ENCODE assay signal across 1 cellular context in the genomic region with DNA sequence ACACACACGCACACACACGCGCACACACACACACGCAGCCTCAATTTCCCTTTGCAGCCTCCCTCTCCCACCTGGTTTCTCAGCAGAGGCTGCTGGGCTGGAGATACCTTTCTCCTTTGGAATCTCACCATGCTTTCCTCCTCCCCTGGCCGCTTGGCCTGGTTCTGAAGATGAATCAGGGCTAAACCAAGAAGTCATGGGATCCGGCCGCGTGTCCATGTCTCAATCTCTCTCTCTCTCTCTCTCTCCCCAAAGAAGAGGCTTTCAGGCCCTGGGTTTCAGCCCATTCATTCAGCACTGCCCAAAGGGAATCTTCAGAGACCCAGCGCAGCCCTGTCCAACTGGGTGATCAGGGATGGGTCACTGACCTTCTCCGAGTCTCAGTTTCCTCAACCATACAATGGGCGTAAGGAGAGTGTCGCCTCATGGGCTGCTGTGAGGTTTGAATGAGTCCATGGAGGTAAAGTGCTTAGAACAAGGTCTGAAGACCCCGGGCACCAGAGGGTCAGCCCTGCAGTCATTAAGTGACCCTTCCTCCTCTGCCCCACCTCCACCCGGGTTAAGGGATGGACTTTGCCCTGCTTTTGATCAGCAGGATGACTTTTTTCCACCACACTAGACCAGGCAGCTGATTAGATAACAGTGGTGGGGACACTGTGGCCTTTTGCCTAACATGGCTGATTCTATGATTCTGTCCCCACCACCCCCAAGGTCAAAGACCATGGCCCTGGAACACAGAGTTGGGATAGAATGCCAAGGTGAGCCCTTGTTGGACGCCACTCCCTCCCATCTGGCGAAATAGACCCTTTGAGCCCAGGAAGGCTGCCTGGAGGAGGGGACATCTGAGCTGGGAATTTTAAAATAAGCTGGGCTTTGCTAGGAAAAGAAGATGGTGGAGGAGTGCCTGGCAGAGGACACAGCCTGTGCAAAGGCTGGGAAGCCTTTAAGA.
TF ChIP-seq lines count a peak whose summit lies in the region.

No MANE protein-coding gene starts in this region.

TF ChIP-seq in HepG2, 621 proteins besides CTCF, POLR2A, EP300 and RAD21 (continued from another document and continues in another):
- TF ChIP-seq, protein P1, sequence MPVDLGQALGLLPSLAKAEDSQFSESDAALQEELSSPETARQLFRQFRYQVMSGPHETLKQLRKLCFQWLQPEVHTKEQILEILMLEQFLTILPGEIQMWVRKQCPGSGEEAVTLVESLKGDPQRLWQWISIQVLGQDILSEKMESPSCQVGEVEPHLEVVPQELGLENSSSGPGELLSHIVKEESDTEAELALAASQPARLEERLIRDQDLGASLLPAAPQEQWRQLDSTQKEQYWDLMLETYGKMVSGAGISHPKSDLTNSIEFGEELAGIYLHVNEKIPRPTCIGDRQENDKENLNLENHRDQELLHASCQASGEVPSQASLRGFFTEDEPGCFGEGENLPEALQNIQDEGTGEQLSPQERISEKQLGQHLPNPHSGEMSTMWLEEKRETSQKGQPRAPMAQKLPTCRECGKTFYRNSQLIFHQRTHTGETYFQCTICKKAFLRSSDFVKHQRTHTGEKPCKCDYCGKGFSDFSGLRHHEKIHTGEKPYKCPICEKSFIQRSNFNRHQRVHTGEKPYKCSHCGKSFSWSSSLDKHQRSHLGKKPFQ (CRISPR knock-in tag; IDR thresholded peaks at IDR 0.05; ENCODE audit: insufficient replicate concordance) = peak; percentile 76
- TF ChIP-seq ZNF713 (CRISPR knock-in tag; IDR thresholded peaks at IDR 0.05) (no peak), NFIC (IDR thresholded peaks at IDR 0.05; ENCODE audit: low read length) (peak; percentile 77), ZNF333 (CRISPR knock-in tag; IDR thresholded peaks at IDR 0.05; ENCODE audit: borderline replicate concordance) (no peak), ZFYVE20 (CRISPR knock-in tag; IDR thresholded peaks at IDR 0.05; ENCODE audit: borderline replicate concordance, low read depth) (no peak), HNRNPUL1 (IDR thresholded peaks at IDR 0.05; ENCODE audit: low read depth, low read length) (no peak), ZSCAN12 (CRISPR knock-in tag; IDR thresholded peaks at IDR 0.05) (no peak), HOXA5 (CRISPR knock-in tag; IDR thresholded peaks at IDR 0.05) (no peak), ZNF543 (CRISPR knock-in tag; IDR thresholded peaks at IDR 0.05) (peak; percentile 63; the same call in 1 of the 2 replicates), ZBTB42 (CRISPR knock-in tag; IDR thresholded peaks at IDR 0.05) (no peak), NRL (CRISPR knock-in tag; IDR thresholded peaks at IDR 0.05; ENCODE audit: borderline replicate concordance) (peak; percentile 61; the same call in 1 of the 2 replicates), ZEB1 (IDR thresholded peaks at IDR 0.05; ENCODE audit: insufficient replicate concordance, low read depth) (peak; percentile 85), DR1 (CRISPR knock-in tag; IDR thresholded peaks at IDR 0.05) (no peak), SP1 (IDR thresholded peaks at IDR 0.05) (no peak), SP1 (CRISPR knock-in tag; IDR thresholded peaks at IDR 0.05) (no peak), SNAPC2 (CRISPR knock-in tag; IDR thresholded peaks at IDR 0.05) (peak; percentile 54; the same call in 1 of the 2 replicates), NR2F1 (CRISPR knock-in tag; IDR thresholded peaks at IDR 0.05) (peak; percentile 90 to 94), SIX1 (CRISPR knock-in tag; IDR thresholded peaks at IDR 0.05; ENCODE audit: borderline replicate concordance) (peak; percentile 57; the same call in 1 of the 2 replicates), MED8 (CRISPR knock-in tag; IDR thresholded peaks at IDR 0.05; ENCODE audit: insufficient replicate concordance) (peak; percentile 28), MAFK (conservative IDR thresholded peaks at IDR 0.05 in 1 of 2, IDR thresholded peaks at IDR 0.05 in 1 of 2; ENCODE audit: low read length in 2 of 2) (0 out of 4 replicates have a peak, but pooled peaks of 1 of the 2 experiments have one; percentile 15), NR2F6 (IDR thresholded peaks at IDR 0.05) (peak; percentile 95), NR2F6 (CRISPR knock-in tag; IDR thresholded peaks at IDR 0.05) (peak; percentile 98), ZNF562 (CRISPR knock-in tag; IDR thresholded peaks at IDR 0.05; ENCODE audit: borderline replicate concordance) (no peak), ZMAT3 (CRISPR knock-in tag; conservative IDR thresholded peaks at IDR 0.05) (peak; percentile 83; the same call in 1 of the 2 replicates), YY1 (IDR thresholded peaks at IDR 0.05; ENCODE audit: insufficient read depth, insufficient replicate concordance, low read depth, low read length) (peak; percentile 75), ZNF33B (CRISPR knock-in tag; IDR thresholded peaks at IDR 0.05) (no peak), ZC3H13 (CRISPR knock-in tag; IDR thresholded peaks at IDR 0.05) (no peak), DNMT3B (CRISPR knock-in tag; conservative IDR thresholded peaks at IDR 0.05) (no peak), GATA4 (IDR thresholded peaks at IDR 0.05; ENCODE audit: borderline replicate concordance, low read depth) (peak; percentile 95), ZNF264 (CRISPR knock-in tag; IDR thresholded peaks at IDR 0.05) (no peak)
- TF ChIP-seq, protein P2, sequence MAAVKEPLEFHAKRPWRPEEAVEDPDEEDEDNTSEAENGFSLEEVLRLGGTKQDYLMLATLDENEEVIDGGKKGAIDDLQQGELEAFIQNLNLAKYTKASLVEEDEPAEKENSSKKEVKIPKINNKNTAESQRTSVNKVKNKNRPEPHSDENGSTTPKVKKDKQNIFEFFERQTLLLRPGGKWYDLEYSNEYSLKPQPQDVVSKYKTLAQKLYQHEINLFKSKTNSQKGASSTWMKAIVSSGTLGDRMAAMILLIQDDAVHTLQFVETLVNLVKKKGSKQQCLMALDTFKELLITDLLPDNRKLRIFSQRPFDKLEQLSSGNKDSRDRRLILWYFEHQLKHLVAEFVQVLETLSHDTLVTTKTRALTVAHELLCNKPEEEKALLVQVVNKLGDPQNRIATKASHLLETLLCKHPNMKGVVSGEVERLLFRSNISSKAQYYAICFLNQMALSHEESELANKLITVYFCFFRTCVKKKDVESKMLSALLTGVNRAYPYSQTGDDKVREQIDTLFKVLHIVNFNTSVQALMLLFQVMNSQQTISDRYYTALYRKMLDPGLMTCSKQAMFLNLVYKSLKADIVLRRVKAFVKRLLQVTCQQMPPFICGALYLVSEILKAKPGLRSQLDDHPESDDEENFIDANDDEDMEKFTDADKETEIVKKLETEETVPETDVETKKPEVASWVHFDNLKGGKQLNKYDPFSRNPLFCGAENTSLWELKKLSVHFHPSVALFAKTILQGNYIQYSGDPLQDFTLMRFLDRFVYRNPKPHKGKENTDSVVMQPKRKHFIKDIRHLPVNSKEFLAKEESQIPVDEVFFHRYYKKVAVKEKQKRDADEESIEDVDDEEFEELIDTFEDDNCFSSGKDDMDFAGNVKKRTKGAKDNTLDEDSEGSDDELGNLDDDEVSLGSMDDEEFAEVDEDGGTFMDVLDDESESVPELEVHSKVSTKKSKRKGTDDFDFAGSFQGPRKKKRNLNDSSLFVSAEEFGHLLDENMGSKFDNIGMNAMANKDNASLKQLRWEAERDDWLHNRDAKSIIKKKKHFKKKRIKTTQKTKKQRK (IDR thresholded peaks at IDR 0.05; ENCODE audit: low read length) = no peak
- TF ChIP-seq, protein P3, sequence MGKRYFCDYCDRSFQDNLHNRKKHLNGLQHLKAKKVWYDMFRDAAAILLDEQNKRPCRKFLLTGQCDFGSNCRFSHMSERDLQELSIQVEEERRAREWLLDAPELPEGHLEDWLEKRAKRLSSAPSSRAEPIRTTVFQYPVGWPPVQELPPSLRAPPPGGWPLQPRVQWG (CRISPR knock-in tag; IDR thresholded peaks at IDR 0.05; ENCODE audit: borderline replicate concordance, low read depth) = no peak
- TF ChIP-seq, protein P4, sequence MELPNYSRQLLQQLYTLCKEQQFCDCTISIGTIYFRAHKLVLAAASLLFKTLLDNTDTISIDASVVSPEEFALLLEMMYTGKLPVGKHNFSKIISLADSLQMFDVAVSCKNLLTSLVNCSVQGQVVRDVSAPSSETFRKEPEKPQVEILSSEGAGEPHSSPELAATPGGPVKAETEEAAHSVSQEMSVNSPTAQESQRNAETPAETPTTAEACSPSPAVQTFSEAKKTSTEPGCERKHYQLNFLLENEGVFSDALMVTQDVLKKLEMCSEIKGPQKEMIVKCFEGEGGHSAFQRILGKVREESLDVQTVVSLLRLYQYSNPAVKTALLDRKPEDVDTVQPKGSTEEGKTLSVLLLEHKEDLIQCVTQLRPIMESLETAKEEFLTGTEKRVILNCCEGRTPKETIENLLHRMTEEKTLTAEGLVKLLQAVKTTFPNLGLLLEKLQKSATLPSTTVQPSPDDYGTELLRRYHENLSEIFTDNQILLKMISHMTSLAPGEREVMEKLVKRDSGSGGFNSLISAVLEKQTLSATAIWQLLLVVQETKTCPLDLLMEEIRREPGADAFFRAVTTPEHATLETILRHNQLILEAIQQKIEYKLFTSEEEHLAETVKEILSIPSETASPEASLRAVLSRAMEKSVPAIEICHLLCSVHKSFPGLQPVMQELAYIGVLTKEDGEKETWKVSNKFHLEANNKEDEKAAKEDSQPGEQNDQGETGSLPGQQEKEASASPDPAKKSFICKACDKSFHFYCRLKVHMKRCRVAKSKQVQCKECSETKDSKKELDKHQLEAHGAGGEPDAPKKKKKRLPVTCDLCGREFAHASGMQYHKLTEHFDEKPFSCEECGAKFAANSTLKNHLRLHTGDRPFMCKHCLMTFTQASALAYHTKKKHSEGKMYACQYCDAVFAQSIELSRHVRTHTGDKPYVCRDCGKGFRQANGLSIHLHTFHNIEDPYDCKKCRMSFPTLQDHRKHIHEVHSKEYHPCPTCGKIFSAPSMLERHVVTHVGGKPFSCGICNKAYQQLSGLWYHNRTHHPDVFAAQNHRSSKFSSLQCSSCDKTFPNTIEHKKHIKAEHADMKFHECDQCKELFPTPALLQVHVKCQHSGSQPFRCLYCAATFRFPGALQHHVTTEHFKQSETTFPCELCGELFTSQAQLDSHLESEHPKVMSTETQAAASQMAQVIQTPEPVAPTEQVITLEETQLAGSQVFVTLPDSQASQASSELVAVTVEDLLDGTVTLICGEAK (IDR thresholded peaks at IDR 0.05) = no peak
- TF ChIP-seq, protein P4 (CRISPR knock-in tag; IDR thresholded peaks at IDR 0.05) = peak; percentile 55; the same call in 1 of the 2 replicates
- TF ChIP-seq, protein P5, sequence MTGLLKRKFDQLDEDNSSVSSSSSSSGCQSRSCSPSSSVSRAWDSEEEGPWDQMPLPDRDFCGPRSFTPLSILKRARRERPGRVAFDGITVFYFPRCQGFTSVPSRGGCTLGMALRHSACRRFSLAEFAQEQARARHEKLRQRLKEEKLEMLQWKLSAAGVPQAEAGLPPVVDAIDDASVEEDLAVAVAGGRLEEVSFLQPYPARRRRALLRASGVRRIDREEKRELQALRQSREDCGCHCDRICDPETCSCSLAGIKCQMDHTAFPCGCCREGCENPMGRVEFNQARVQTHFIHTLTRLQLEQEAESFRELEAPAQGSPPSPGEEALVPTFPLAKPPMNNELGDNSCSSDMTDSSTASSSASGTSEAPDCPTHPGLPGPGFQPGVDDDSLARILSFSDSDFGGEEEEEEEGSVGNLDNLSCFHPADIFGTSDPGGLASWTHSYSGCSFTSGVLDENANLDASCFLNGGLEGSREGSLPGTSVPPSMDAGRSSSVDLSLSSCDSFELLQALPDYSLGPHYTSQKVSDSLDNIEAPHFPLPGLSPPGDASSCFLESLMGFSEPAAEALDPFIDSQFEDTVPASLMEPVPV (CRISPR knock-in tag; IDR thresholded peaks at IDR 0.05) = peak; percentile 37; the same call in 1 of the 2 replicates
- TF ChIP-seq, protein P6, sequence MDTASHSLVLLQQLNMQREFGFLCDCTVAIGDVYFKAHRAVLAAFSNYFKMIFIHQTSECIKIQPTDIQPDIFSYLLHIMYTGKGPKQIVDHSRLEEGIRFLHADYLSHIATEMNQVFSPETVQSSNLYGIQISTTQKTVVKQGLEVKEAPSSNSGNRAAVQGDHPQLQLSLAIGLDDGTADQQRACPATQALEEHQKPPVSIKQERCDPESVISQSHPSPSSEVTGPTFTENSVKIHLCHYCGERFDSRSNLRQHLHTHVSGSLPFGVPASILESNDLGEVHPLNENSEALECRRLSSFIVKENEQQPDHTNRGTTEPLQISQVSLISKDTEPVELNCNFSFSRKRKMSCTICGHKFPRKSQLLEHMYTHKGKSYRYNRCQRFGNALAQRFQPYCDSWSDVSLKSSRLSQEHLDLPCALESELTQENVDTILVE (CRISPR knock-in tag; IDR thresholded peaks at IDR 0.05) = peak; percentile 58; the same call in 1 of the 2 replicates
- TF ChIP-seq, protein P7, sequence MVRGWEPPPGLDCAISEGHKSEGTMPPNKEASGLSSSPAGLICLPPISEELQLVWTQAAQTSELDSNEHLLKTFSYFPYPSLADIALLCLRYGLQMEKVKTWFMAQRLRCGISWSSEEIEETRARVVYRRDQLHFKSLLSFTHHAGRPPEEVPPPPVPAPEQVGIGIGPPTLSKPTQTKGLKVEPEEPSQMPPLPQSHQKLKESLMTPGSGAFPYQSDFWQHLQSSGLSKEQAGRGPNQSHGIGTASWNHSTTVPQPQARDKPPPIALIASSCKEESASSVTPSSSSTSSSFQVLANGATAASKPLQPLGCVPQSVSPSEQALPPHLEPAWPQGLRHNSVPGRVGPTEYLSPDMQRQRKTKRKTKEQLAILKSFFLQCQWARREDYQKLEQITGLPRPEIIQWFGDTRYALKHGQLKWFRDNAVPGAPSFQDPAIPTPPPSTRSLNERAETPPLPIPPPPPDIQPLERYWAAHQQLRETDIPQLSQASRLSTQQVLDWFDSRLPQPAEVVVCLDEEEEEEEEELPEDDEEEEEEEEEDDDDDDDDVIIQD (CRISPR knock-in tag; IDR thresholded peaks at IDR 0.05; ENCODE audit: low read depth) = peak; percentile 96
